Comparison of ENCODE assay signal across 1 cellular context in genomic region chr10:101774589-101775272, GRCh38.
TF ChIP-seq lines count a peak whose summit lies in the region.

No MANE protein-coding gene starts in this region.

TF ChIP-seq in GM12878, 131 proteins besides CTCF, POLR2A, EP300 and RAD21:
- TF ChIP-seq GABPA (IDR thresholded peaks at IDR 0.05; ENCODE audit: low read depth) = no peak
- TF ChIP-seq TCF12 (IDR thresholded peaks at IDR 0.05; ENCODE audit: low read depth, low read length) = no peak
- no peak for TF ChIP-seq RUNX3 (IDR thresholded peaks at IDR 0.05; ENCODE audit: low read length)
- TF ChIP-seq ZNF384 (IDR thresholded peaks at IDR 0.05; ENCODE audit: borderline replicate concordance, low read depth, low read length) = no peak
- no peak for TF ChIP-seq ZNF274 (IDR thresholded peaks at IDR 0.05; ENCODE audit: insufficient read depth, insufficient read length)
- TF ChIP-seq ATF7 (IDR thresholded peaks at IDR 0.05; ENCODE audit: low read depth) = no peak
- peak in 1 of 2 experiments; percentile 74; a peak in 2 of 4 replicates for TF ChIP-seq BHLHE40 (IDR thresholded peaks at IDR 0.05; ENCODE audit: borderline replicate concordance in 1 of 2, low read depth in 2 of 2, low read length in 1 of 2)
- TF ChIP-seq TCF3 (IDR thresholded peaks at IDR 0.05; ENCODE audit: borderline replicate concordance, insufficient read depth, low read depth, low read length) = 0 out of 2 replicates have a peak, but pooled peaks have one; percentile 14
- TF ChIP-seq ETV6 (conservative IDR thresholded peaks at IDR 0.05 in 1 of 2, IDR thresholded peaks at IDR 0.05 in 1 of 2; ENCODE audit: borderline replicate concordance in 1 of 2, low read depth in 1 of 2) = no peak
- TF ChIP-seq, protein P1, sequence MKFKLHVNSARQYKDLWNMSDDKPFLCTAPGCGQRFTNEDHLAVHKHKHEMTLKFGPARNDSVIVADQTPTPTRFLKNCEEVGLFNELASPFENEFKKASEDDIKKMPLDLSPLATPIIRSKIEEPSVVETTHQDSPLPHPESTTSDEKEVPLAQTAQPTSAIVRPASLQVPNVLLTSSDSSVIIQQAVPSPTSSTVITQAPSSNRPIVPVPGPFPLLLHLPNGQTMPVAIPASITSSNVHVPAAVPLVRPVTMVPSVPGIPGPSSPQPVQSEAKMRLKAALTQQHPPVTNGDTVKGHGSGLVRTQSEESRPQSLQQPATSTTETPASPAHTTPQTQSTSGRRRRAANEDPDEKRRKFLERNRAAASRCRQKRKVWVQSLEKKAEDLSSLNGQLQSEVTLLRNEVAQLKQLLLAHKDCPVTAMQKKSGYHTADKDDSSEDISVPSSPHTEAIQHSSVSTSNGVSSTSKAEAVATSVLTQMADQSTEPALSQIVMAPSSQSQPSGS (IDR thresholded peaks at IDR 0.05; ENCODE audit: low read length) = no peak
TF ChIP-seq in GM12878: peak in this region for 2.
